ENCODE assay signal across 1 cellular context in genomic region chr9:19650292-19650691, GRCh38.
TF ChIP-seq lines count a peak whose summit lies in the region.

No MANE protein-coding gene starts in this region.

TF ChIP-seq in K562, 482 proteins besides CTCF, POLR2A, EP300 and RAD21 (continued from another document and continues in another):
- TF ChIP-seq ZNF592 (IDR thresholded peaks at IDR 0.05) (peak; percentile 72), GATAD2B (IDR thresholded peaks at IDR 0.05; ENCODE audit: borderline replicate concordance) (no peak), CHD7 (IDR thresholded peaks at IDR 0.05; ENCODE audit: low read depth, low read length) (no peak), ZFX (CRISPR knock-in tag; IDR thresholded peaks at IDR 0.05) (no peak), ZBTB5 (IDR thresholded peaks at IDR 0.05) (no peak), ZFP91 (CRISPR knock-in tag; IDR thresholded peaks at IDR 0.05) (no peak), CXXC5 (CRISPR knock-in tag; IDR thresholded peaks at IDR 0.05) (peak; percentile 46), HMG20B (CRISPR knock-in tag; IDR thresholded peaks at IDR 0.05) (no peak), ZHX1 (conservative IDR thresholded peaks at IDR 0.05; ENCODE audit: low read length) (no peak), MTA3 (IDR thresholded peaks at IDR 0.05; ENCODE audit: borderline replicate concordance) (no peak), ZBTB1 (CRISPR knock-in tag; IDR thresholded peaks at IDR 0.05; ENCODE audit: borderline replicate concordance, low read depth) (no peak), ZNF263 (CRISPR knock-in tag; IDR thresholded peaks at IDR 0.05; ENCODE audit: borderline replicate concordance) (no peak), ZNF584 (CRISPR knock-in tag; IDR thresholded peaks at IDR 0.05; ENCODE audit: low read depth) (no peak), SRSF9 (IDR thresholded peaks at IDR 0.05; ENCODE audit: borderline replicate concordance, low read depth, low read length) (no peak), BRD4 (IDR thresholded peaks at IDR 0.05) (no peak), E2F3 (CRISPR knock-in tag; IDR thresholded peaks at IDR 0.05) (no peak), VEZF1 (CRISPR knock-in tag; IDR thresholded peaks at IDR 0.05) (0 out of 2 replicates have a peak, but pooled peaks have one; percentile 18), PML (IDR thresholded peaks at IDR 0.05; ENCODE audit: low read length) (no peak), TAF15 (IDR thresholded peaks at IDR 0.05; ENCODE audit: low read depth, low read length) (no peak), ELF4 (CRISPR knock-in tag; IDR thresholded peaks at IDR 0.05) (peak; percentile 35; the same call in 1 of the 2 replicates), BCOR (IDR thresholded peaks at IDR 0.05) (no peak)
